ENCODE assay signal across 13 cellular contexts in genomic region chr1:59163268-59164092, GRCh38.
DNase-seq lines count a peak whose midpoint lies in the region; ATAC-seq and TF ChIP-seq lines count a peak whose summit lies in the region.
"Had no signal": no experiment of that assay in that cellular context is flagged by ENCODE, and none has a peak within 500 bp of the region (broad histone marks: within the 10 kb centered on the region; RNA-seq: fewer than 3 reads in every experiment).

No MANE protein-coding gene starts in this region.

- no peak for TF ChIP-seq POLR2A in NB4 (IDR thresholded peaks at IDR 0.05; ENCODE audit: extremely low read depth, insufficient read length)

- no peaks in the 10 kb centered on the region for H3K27me3 ChIP-seq in BJ (ENCODE audit: control insufficient read depth, insufficient read depth, low read length)
- H3K27me3 ChIP-seq: spleen had no signal

- no peak for ATAC-seq in GM18868 (IDR thresholded peaks at IDR 0.05; ENCODE audit: unreplicated experiment)
- ATAC-seq: Right ventricle myocardium inferior had no signal

- no peak overlapping the region for H3K4me3 ChIP-seq in BJ (ENCODE audit: low read depth, low read length)
- H3K4me3 ChIP-seq in NB4 (ENCODE audit: low read depth, low read length): no peak overlapping the region
- H3K4me3 ChIP-seq in astrocyte of the cerebellum (ENCODE audit: low read depth, low read length): no peak overlapping the region
- H3K4me3 ChIP-seq: spleen had no signal

- in situ Hi-C loops in astrocyte of the cerebellum (cut with HindIII; ENCODE audit: low sequenced_read_pairs): loop anchor here (5.0 kb wide), 1 partner anchor 34 kb away; no protein-coding TSS in a partner anchor

- TF ChIP-seq CTCF in BJ (IDR thresholded peaks at IDR 0.05; ENCODE audit: insufficient read depth, low read depth, low read length): no peak
- no peak for TF ChIP-seq CTCF in NB4 (IDR thresholded peaks at IDR 0.05; ENCODE audit: low read depth, low read length)
- no peak for TF ChIP-seq CTCF in astrocyte of the cerebellum (IDR thresholded peaks at IDR 0.05; ENCODE audit: low read depth, low read length, missing control alignments)

- POLR2A ChIA-PET in BJ (lab: Charles Lee): no interaction called here

- DNase-seq in BJ (ENCODE audit: low read depth): peak; percentile 82
- DNase-seq in NB4 (ENCODE audit: low read depth): peak; percentile 26
- DNase-seq in astrocyte of the cerebellum (ENCODE audit: low read depth): peak; percentile 98
- DNase-seq in lung microvascular endothelial cell (ENCODE audit: low read depth in 2 of 2): peak; percentile 95 to 97
- no peak for DNase-seq in NK-92 (lab: John Stamatoyannopoulos, UW; ENCODE audit: unreplicated experiment)
- no peak for DNase-seq in stimulated activated CD4-positive, alpha-beta T cell treated with anti-CD3 and anti-CD28 coated beads, Interleukin-12 subunit alpha, Interleukin-12 subunit beta, amount 100 ng/mL, for 4 hours
- DNase-seq in CD1c-positive myeloid dendritic cell (ENCODE audit: extremely low spot score): no peak
- DNase-seq: activated CD4-positive, alpha-beta memory T cell treated with anti-CD3 and anti-CD28 coated beads for 36 hours; activated naive CD8-positive, alpha-beta T cell treated with anti-CD3 and anti-CD28 coated beads, Interleukin-2, amount 10 ng/mL, durations not matched to agents 7 days and 5 days; NCI-H187 treated with DMSO at 0.1 percent for 48 hours; spleen had no signal

- CTCF ChIA-PET in BJ (lab: Yijun Ruan, JAX): interaction anchor here (0.6 to 1.3 kb wide), 2 partner anchors 9 to 63 kb away, joined by 3 to 5 read pairs; no protein-coding TSS in a partner anchor

- H3K36me3 ChIP-seq in BJ (ENCODE audit: control insufficient read depth, insufficient read depth, low read length): no peaks in the 10 kb centered on the region
- H3K36me3 ChIP-seq: spleen had no signal

Comparison
In these comparisons a context has a peak if more than half of its experiments do, and no peak if none do; other contexts are left out.
1. DNase-seq: peak in BJ (single experiment), NB4 (single experiment), astrocyte of the cerebellum (single experiment) and lung microvascular endothelial cell (2 of 2); none in NK-92 (single experiment), stimulated activated CD4-positive, alpha-beta T cell treated with anti-CD3 and anti-CD28 coated beads, Interleukin-12 subunit alpha, Interleukin-12 subunit beta, amount 100 ng/mL, for 4 hours (single experiment) and CD1c-positive myeloid dendritic cell (single experiment).